27 cellular contexts compared by ENCODE assay signal in the genomic region with DNA sequence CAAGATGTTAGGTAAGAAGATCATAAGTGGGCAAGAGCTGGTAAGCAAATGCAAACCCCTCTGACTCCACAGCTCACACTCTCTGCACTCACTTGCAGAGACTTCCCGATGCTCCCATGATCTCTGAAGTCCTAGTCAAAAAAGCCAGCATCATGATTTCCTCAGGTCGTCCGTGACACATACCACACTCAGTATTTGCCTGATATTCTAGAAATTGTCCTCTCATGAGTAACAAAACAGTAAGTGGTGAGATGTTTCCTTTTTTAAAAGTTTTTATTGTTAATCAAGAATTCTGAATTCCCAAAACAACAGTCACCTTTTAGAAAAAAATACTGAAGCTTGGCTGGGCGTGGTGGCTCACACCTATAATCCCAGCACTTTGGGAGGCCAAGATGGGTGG.
"Had no signal": no experiment of that assay in that cellular context is flagged by ENCODE, and none has a peak within 500 bp of the region (broad histone marks: within the 10 kb centered on the region; RNA-seq: fewer than 3 reads in every experiment).

No MANE protein-coding gene starts in this region.

- H3K36me3 ChIP-seq: adrenal gland, colonic mucosa, heart left ventricle had no signal

- H3K27ac ChIP-seq: adrenal gland, body of pancreas, colonic mucosa, dorsolateral prefrontal cortex, heart left ventricle had no signal

- H3K9me3 ChIP-seq: adrenal gland, body of pancreas, colonic mucosa had no signal

- DNase-seq: activated CD4-positive, alpha-beta memory T cell treated with anti-CD3 and anti-CD28 coated beads for 36 hours; activated CD4-positive, alpha-beta T cell treated with anti-CD3 and anti-CD28 coated beads for 36 hours; activated CD4-positive, alpha-beta T cell treated with anti-CD3 and anti-CD28 coated beads, Interleukin-2, amount 10 ng/mL, durations not matched to agents 24 days and 14 days; activated CD4-positive, CD25-positive, alpha-beta regulatory T cell; activated CD4-positive, CD25-positive, alpha-beta regulatory T cell treated with anti-CD3 and anti-CD28 coated beads, Interleukin-2, amount 50 U/mL, for 72 hours; activated CD8-positive, alpha-beta memory T cell treated with anti-CD3 and anti-CD28 coated beads, Interleukin-2, amount 10 ng/mL, durations not matched to agents 7 days and 5 days; activated CD8-positive, alpha-beta memory T cell treated with anti-CD3 and anti-CD28 coated beads, Interleukin-2, amount 50 U/mL, for 4 hours; activated CD8-positive, alpha-beta T cell treated with anti-CD3 and anti-CD28 coated beads, Interleukin-2, amount 10 ng/mL, durations not matched to agents 7 days and 5 days; activated effector memory CD4-positive, alpha-beta T cell treated with anti-CD3 and anti-CD28 coated beads, Interleukin-2, amount 50 U/mL, for 16 hours; activated naive CD4-positive, alpha-beta T cell treated with anti-CD3 and anti-CD28 coated beads for 36 hours; activated naive CD8-positive, alpha-beta T cell treated with anti-CD3 and anti-CD28 coated beads for 36 hours; activated naive CD8-positive, alpha-beta T cell treated with anti-CD3 and anti-CD28 coated beads, Interleukin-2, amount 50 U/mL, for 24 hours; activated T-cell treated with anti-CD3 and anti-CD28 coated beads, Interleukin-2, amount 50 U/mL, for 1 hour; activated T-cell treated with anti-CD3 and anti-CD28 coated beads, Interleukin-2, amount 50 U/mL, for 48 hours; adrenal gland; amygdala; aorta; body of pancreas; caudate nucleus; cerebellar nuclear complex; colonic mucosa; dorsolateral prefrontal cortex; effector memory CD4-positive, alpha-beta T cell; endodermal cell; foreskin fibroblast; heart left ventricle; T-helper 2 cell had no signal

- H3K27me3 ChIP-seq: adrenal gland, body of pancreas, colonic mucosa, dorsolateral prefrontal cortex, heart left ventricle had no signal

- H3K4me3 ChIP-seq: adrenal gland, body of pancreas, colonic mucosa, dorsolateral prefrontal cortex, heart left ventricle had no signal

- H3K4me1 ChIP-seq: adrenal gland, body of pancreas, colonic mucosa had no signal
